8 cellular contexts compared by ENCODE assay signal in the genomic region with DNA sequence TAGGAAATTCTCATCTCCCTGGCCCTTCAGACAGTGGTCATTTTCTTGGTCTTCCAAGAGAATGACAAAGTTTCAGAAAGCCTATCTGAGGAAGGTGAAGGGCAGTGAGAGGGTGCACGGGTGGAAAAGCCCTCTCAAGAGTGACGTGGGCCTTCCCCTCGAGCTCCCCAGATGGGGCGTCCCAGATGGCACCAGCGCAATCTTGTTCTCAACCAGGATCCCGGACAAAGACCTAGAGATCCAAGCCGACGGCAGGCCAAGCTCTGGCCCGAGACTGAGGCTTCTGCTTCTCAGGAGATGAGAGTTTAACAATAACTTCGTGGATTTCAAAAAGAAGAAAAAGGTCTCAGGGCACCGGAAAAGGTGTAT. TPM values are rescaled to one million over a fixed set of nuclear protein-coding genes. Genes with fewer than 3 reads are reported as not detected.
A peak's percentile ranks its signal among the peaks of the same experiment; 100 is the strongest.
DNase-seq lines count a peak whose midpoint lies in the region; ATAC-seq lines count a peak whose summit lies in the region.

No MANE protein-coding gene starts in this region.

- H3K27me3 Mint-ChIP-seq in activated CD8-positive, alpha-beta T cell treated with anti-CD3 and anti-CD28 coated beads, Interleukin-2, amount 10 ng/mL, durations not matched to agents 7 days and 5 days (ENCODE audit: low read depth): peaks cover 24% of the 10 kb centered on the region
- peaks cover 19 to 26% of the 10 kb centered on the region in 2 donors for H3K27me3 Mint-ChIP-seq in stimulated activated naive B cell treated with anti-CD40 and anti-IgM and Interleukin-4, amounts not matched to agents 10 μg/mL and 1 μg/mL and 100 μg/mL, for 72 hours

- CTCF ChIA-PET in activated CD8-positive, alpha-beta T cell treated with anti-CD3 and anti-CD28 coated beads, Interleukin-2, amount 10 ng/mL, durations not matched to agents 7 days and 5 days (lab: Charles Lee): interaction anchor here (1.2 to 1.3 kb wide), 3 partner anchors 11 to 289 kb away, joined by 3 to 4 read pairs (median 3); no protein-coding TSS in a partner anchor

- POLR2A ChIA-PET in activated CD8-positive, alpha-beta T cell treated with anti-CD3 and anti-CD28 coated beads, Interleukin-2, amount 10 ng/mL, durations not matched to agents 7 days and 5 days (lab: Charles Lee): interaction anchor here (0.6 to 2.0 kb wide), 5 partner anchors 150 to 1765 kb away, joined by 3 to 10 read pairs (median 4); a partner anchor contains a TSS

- H3K4me3 ChIP-seq in iPS-11a (ENCODE audit: low read depth, low read length): peak overlapping the region; percentile 88

- peak overlapping the region; percentile 99 for H3K27ac Mint-ChIP-seq in activated CD8-positive, alpha-beta T cell treated with anti-CD3 and anti-CD28 coated beads, Interleukin-2, amount 10 ng/mL, durations not matched to agents 7 days and 5 days
- H3K27ac Mint-ChIP-seq in stimulated activated naive B cell treated with anti-CD40 and anti-IgM and Interleukin-4, amounts not matched to agents 10 μg/mL and 1 μg/mL and 100 μg/mL, for 72 hours: peak overlapping the region; percentile 99

- peaks cover 19% of the 10 kb centered on the region for H3K4me1 Mint-ChIP-seq in activated CD8-positive, alpha-beta T cell treated with anti-CD3 and anti-CD28 coated beads, Interleukin-2, amount 10 ng/mL, durations not matched to agents 7 days and 5 days (ENCODE audit: low read depth)
- H3K4me1 Mint-ChIP-seq in stimulated activated naive B cell treated with anti-CD40 and anti-IgM and Interleukin-4, amounts not matched to agents 10 μg/mL and 1 μg/mL and 100 μg/mL, for 72 hours: peaks cover 15 to 34% of the 10 kb centered on the region in 2 donors

- ATAC-seq in activated CD8-positive, alpha-beta T cell treated with anti-CD3 and anti-CD28 coated beads, Interleukin-2, amount 10 ng/mL, durations not matched to agents 7 days and 5 days: no peak
- ATAC-seq in stimulated activated naive B cell treated with anti-CD40 and anti-IgM and Interleukin-4, amounts not matched to agents 10 μg/mL and 1 μg/mL and 100 μg/mL, for 72 hours (replicated peaks): peak; percentile 1

- peaks cover 8% of the 10 kb centered on the region for H3K36me3 Mint-ChIP-seq in activated CD8-positive, alpha-beta T cell treated with anti-CD3 and anti-CD28 coated beads, Interleukin-2, amount 10 ng/mL, durations not matched to agents 7 days and 5 days (ENCODE audit: low read depth)
- peaks cover 18 to 23% of the 10 kb centered on the region in 2 donors for H3K36me3 Mint-ChIP-seq in stimulated activated naive B cell treated with anti-CD40 and anti-IgM and Interleukin-4, amounts not matched to agents 10 μg/mL and 1 μg/mL and 100 μg/mL, for 72 hours

- peak; percentile 73 for DNase-seq in DMS53 (lab: John Stamatoyannopoulos, UW)
- no peak for DNase-seq in DMS53 treated with DMSO at 0.1 percent for 48 hours (lab: John Stamatoyannopoulos, UW; ENCODE audit: unreplicated experiment)
- DNase-seq in activated CD8-positive, alpha-beta T cell treated with anti-CD3 and anti-CD28 coated beads, Interleukin-2, amount 10 ng/mL, durations not matched to agents 7 days and 5 days: no peak
- no peak for DNase-seq in stimulated activated naive B cell treated with anti-CD40 and anti-IgM and Interleukin-4, amounts not matched to agents 10 μg/mL and 1 μg/mL and 100 μg/mL, for 72 hours
- DNase-seq in NCI-H748 treated with DMSO at 0.1 percent for 48 hours (lab: John Stamatoyannopoulos, UW): no peak
- no peak for DNase-seq in OCI-M1 (lab: John Stamatoyannopoulos, UW)
- DNase-seq in superior temporal gyrus (ENCODE audit: extremely low spot score): no peak

- peak overlapping the region; percentile 95 for H3K4me3 Mint-ChIP-seq in activated CD8-positive, alpha-beta T cell treated with anti-CD3 and anti-CD28 coated beads, Interleukin-2, amount 10 ng/mL, durations not matched to agents 7 days and 5 days
- peak overlapping the region; percentile 93 to 100 for H3K4me3 Mint-ChIP-seq in stimulated activated naive B cell treated with anti-CD40 and anti-IgM and Interleukin-4, amounts not matched to agents 10 μg/mL and 1 μg/mL and 100 μg/mL, for 72 hours

- H3K9me3 Mint-ChIP-seq in activated CD8-positive, alpha-beta T cell treated with anti-CD3 and anti-CD28 coated beads, Interleukin-2, amount 10 ng/mL, durations not matched to agents 7 days and 5 days (ENCODE audit: insufficient read depth): peaks cover 13% of the 10 kb centered on the region
- H3K9me3 Mint-ChIP-seq in stimulated activated naive B cell treated with anti-CD40 and anti-IgM and Interleukin-4, amounts not matched to agents 10 μg/mL and 1 μg/mL and 100 μg/mL, for 72 hours: peaks cover 13 to 14% of the 10 kb centered on the region in 2 donors

RNA-seq across cellular contexts. Expression of a gene that starts 0.8 kb away (rescaled TPM):
- total RNA-seq in activated CD8-positive, alpha-beta T cell treated with anti-CD3 and anti-CD28 coated beads, Interleukin-2, amount 10 ng/mL, durations not matched to agents 7 days and 5 days: 1 to 10 TPM; 6.0 to 7.2 TPM
